8 cellular contexts compared by ENCODE assay signal in genomic region chr5:142981886-142982820, GRCh38.
DNase-seq lines count a peak whose midpoint lies in the region; ATAC-seq, FAIRE-seq and TF ChIP-seq lines count a peak whose summit lies in the region.

No MANE protein-coding gene starts in this region.

- dilution Hi-C loops in mammary epithelial cell (cut with HindIII; ENCODE audit: low sequenced_read_pairs) (no loop called here), keratinocyte (cut with MboI; ENCODE audit: extremely low pct_ligation_motif_present, low sequenced_read_pairs) (no loop called here)

- POLR2A ChIA-PET in CD8-positive, alpha-beta memory T cell (lab: Charles Lee), result interaction anchor here (0.7 to 1.8 kb wide), 3 partner anchors 16 to 21 kb away, joined by 3 to 6 read pairs (median 4); no protein-coding TSS in a partner anchor

- no peaks in the 10 kb centered on the region for H3K27me3 ChIP-seq in CD8-positive, alpha-beta memory T cell (ENCODE audit: insufficient read depth, low read length, poor library complexity, severe bottlenecking)
- H3K27me3 ChIP-seq in mammary epithelial cell (ENCODE audit: insufficient read depth, low read length) (no peaks in the 10 kb centered on the region), keratinocyte (ENCODE audit: control insufficient read depth, extremely low read depth, insufficient read depth, low read length) (no peaks in the 10 kb centered on the region), spleen (replicated peaks in 1 of 7) (no peaks in the 10 kb centered on the region)
- no peaks in the 10 kb centered on the region for H3K27me3 ChIP-seq in effector memory CD4-positive, alpha-beta T cell (replicated peaks; ENCODE audit: control insufficient read depth, insufficient read depth, low read length, poor library complexity, severe bottlenecking)

- H3K4me2 ChIP-seq in mammary epithelial cell (ENCODE audit: insufficient read depth, low read depth, low read length) (peak overlapping the region; percentile 78), keratinocyte (ENCODE audit: control insufficient read depth, extremely low read depth, insufficient read depth, low read depth, low read length) (peak overlapping the region; percentile 64)

- FAIRE-seq in keratinocyte (lab: Jason Lieb, UNC), result peak; percentile 94

- H3K36me3 ChIP-seq in CD8-positive, alpha-beta memory T cell (ENCODE audit: insufficient read depth, low read length), result no peaks in the 10 kb centered on the region
- H3K36me3 ChIP-seq in mammary epithelial cell (ENCODE audit: insufficient read depth, low read length), result no peaks in the 10 kb centered on the region
- no peaks in the 10 kb centered on the region for H3K36me3 ChIP-seq in keratinocyte (ENCODE audit: control insufficient read depth in 2 of 2, extremely low read depth in 1 of 2, insufficient read depth in 2 of 2, low read length in 2 of 2)
- no peaks in the 10 kb centered on the region for H3K36me3 ChIP-seq in spleen
- no peaks in the 10 kb centered on the region for H3K36me3 ChIP-seq in effector memory CD4-positive, alpha-beta T cell (ENCODE audit: control insufficient read depth, insufficient read depth, low read length)

- peaks cover 56% of the 10 kb centered on the region for H3K4me1 ChIP-seq in CD8-positive, alpha-beta memory T cell (ENCODE audit: insufficient read depth, low read length)
- H3K4me1 ChIP-seq in mammary epithelial cell (ENCODE audit: insufficient read depth, low read length) (peaks cover 59% of the 10 kb centered on the region), keratinocyte (ENCODE audit: control insufficient read depth, extremely low read depth, insufficient read depth, low read length) (peaks cover 60% of the 10 kb centered on the region), spleen (peaks cover 21 to 74% (median 54%) of the 10 kb centered on the region in 6 donors)
- H3K4me1 ChIP-seq in effector memory CD4-positive, alpha-beta T cell (ENCODE audit: control insufficient read depth, insufficient read depth, low read length, poor library complexity, severe bottlenecking), result peaks cover 10% of the 10 kb centered on the region

- H3K27ac ChIP-seq in CD8-positive, alpha-beta memory T cell (ENCODE audit: low read depth, low read length), result no peak overlapping the region
- H3K27ac ChIP-seq in mammary epithelial cell (ENCODE audit: insufficient read depth, low read depth, low read length), result peak overlapping the region; percentile 82
- peak overlapping the region; percentile 89 for H3K27ac ChIP-seq in keratinocyte (ENCODE audit: control insufficient read depth, insufficient read depth, low read length)
- peak overlapping the region in 6 of 8 donors; percentile 33 to 69 (median 61) for H3K27ac ChIP-seq in spleen
- H3K27ac ChIP-seq in effector memory CD4-positive, alpha-beta T cell (ENCODE audit: insufficient read depth, low read length, poor library complexity, severe bottlenecking), result no peak overlapping the region

- H3K79me2 ChIP-seq in mammary epithelial cell (ENCODE audit: insufficient read depth, low read length) (no peaks in the 10 kb centered on the region), keratinocyte (ENCODE audit: control insufficient read depth, insufficient read depth, low read length) (no peaks in the 10 kb centered on the region)

- no peak for ATAC-seq in HG03108 (IDR thresholded peaks at IDR 0.05; ENCODE audit: unreplicated experiment)

- in situ Hi-C loops in mammary epithelial cell (cut with MboI; ENCODE audit: low sequenced_read_pairs in 2 of 2), result no loop called here

- H3K36me3 Mint-ChIP-seq in CD8-positive, alpha-beta memory T cell, result peaks cover 2 to 20% (median 5%) of the 10 kb centered on the region in 3 donors

- no peaks in the 10 kb centered on the region for H4K20me1 ChIP-seq in mammary epithelial cell (ENCODE audit: insufficient read depth, low read length)
- no peaks in the 10 kb centered on the region for H4K20me1 ChIP-seq in keratinocyte (ENCODE audit: control insufficient read depth, extremely low read depth, insufficient read depth, low read length)

- peak overlapping the region; percentile 6 to 78 (median 42) for H3K4me3 Mint-ChIP-seq in CD8-positive, alpha-beta memory T cell

- intact Hi-C loops in mammary epithelial cell (cut with micrococcal nuclease), result loop anchor here (2.0 kb wide), 1 partner anchor 21 kb away; no protein-coding TSS in a partner anchor
- intact Hi-C loops in spleen (cut with DNase I; ENCODE audit: low total_unique reads), result no loop called here

- H3K27ac Mint-ChIP-seq in CD8-positive, alpha-beta memory T cell, result peak overlapping the region; percentile 83 to 99 (median 94)

- H3K9ac ChIP-seq in mammary epithelial cell (ENCODE audit: insufficient read depth, low read length) (peak overlapping the region; percentile 51), keratinocyte (ENCODE audit: control insufficient read depth, extremely low read depth, insufficient read depth, low read length) (peak overlapping the region; percentile 63)

- WGBS in mammary epithelial cell (ENCODE audit: low coverage, missing lambda C conversion rate), result 0% methylated on average over 3 of the region's 6 CpGs
- 49 to 64% (median 53%) methylated on average over 6 of the region's 6 CpGs for WGBS in spleen, 5 donors

- H3K4me3 ChIP-seq in CD8-positive, alpha-beta memory T cell (ENCODE audit: low read length), result no peak overlapping the region
- H3K4me3 ChIP-seq in mammary epithelial cell (replicated peaks in 1 of 3; ENCODE audit: insufficient read depth in 1 of 3, low read depth in 2 of 3, low read length in 3 of 3), result peak overlapping the region in 2 of 3 experiments; percentile 1 to 9
- peak overlapping the region in 2 of 3 experiments; percentile 5 to 43 for H3K4me3 ChIP-seq in keratinocyte (ENCODE audit: control insufficient read depth in 2 of 3, extremely low read depth in 1 of 3, insufficient read depth in 2 of 3, low read depth in 1 of 3, low read length in 3 of 3)
- no peak overlapping the region for H3K4me3 ChIP-seq in spleen
- no peak overlapping the region for H3K4me3 ChIP-seq in effector memory CD4-positive, alpha-beta T cell (ENCODE audit: insufficient read depth, low read depth, low read length, poor library complexity, severe bottlenecking)

- H3K9me3 ChIP-seq in CD8-positive, alpha-beta memory T cell (ENCODE audit: low read length), result no peaks in the 10 kb centered on the region
- peaks cover 3% of the 10 kb centered on the region for H3K9me3 ChIP-seq in mammary epithelial cell (replicated peaks; ENCODE audit: insufficient read depth, low read length)
- no peaks in the 10 kb centered on the region for H3K9me3 ChIP-seq in keratinocyte (ENCODE audit: control insufficient read depth, low read depth, low read length)
- no peaks in the 10 kb centered on the region for H3K9me3 ChIP-seq in spleen
- no peaks in the 10 kb centered on the region for H3K9me3 ChIP-seq in effector memory CD4-positive, alpha-beta T cell (ENCODE audit: control insufficient read depth, low read length)

- CTCF ChIA-PET in CD8-positive, alpha-beta memory T cell (lab: Charles Lee), result interaction anchor here (1.8 kb wide), 2 partner anchors 15 to 21 kb away, joined by 5 to 13 read pairs; no protein-coding TSS in a partner anchor
- CTCF ChIA-PET in mammary epithelial cell (lab: Charles Lee; ENCODE audit: low non-redundant PET), result no interaction called here

- TF ChIP-seq CTCF in mammary epithelial cell (conservative IDR thresholded peaks at IDR 0.05 in 1 of 2, IDR thresholded peaks at IDR 0.05 in 1 of 2; ENCODE audit: extremely low read depth in 1 of 2, insufficient read depth in 1 of 2, low read depth in 1 of 2, low read length in 2 of 2) (no peak), keratinocyte (optimal IDR thresholded peaks at IDR 0.05 in 1 of 3, IDR thresholded peaks at IDR 0.05 in 1 of 3, conservative IDR thresholded peaks at IDR 0.05 in 1 of 3; ENCODE audit: extremely low read depth in 1 of 3, insufficient read depth in 2 of 3, low read length in 3 of 3) (no peak), spleen (IDR thresholded peaks at IDR 0.05 in 8 of 11, conservative IDR thresholded peaks at IDR 0.05 in 3 of 11) (no peak)

- no peak for TF ChIP-seq POLR2A in spleen (IDR thresholded peaks at IDR 0.05)

- H3K9me1 ChIP-seq in keratinocyte (ENCODE audit: control insufficient read depth, extremely low read depth, insufficient read depth, low read length), result no peaks in the 10 kb centered on the region

- H3K27me3 Mint-ChIP-seq in CD8-positive, alpha-beta memory T cell, result no peaks in the 10 kb centered on the region

- peak overlapping the region; percentile 80 for H2AFZ ChIP-seq in mammary epithelial cell (ENCODE audit: low read depth, low read length)
- peak overlapping the region; percentile 62 for H2AFZ ChIP-seq in keratinocyte (ENCODE audit: control insufficient read depth, low read length)

- BruUV-seq in mammary epithelial cell (replicated peaks; lab: Mats Ljungman, UMichigan), result TSS peak; percentile 89

- DNase-seq in CD8-positive, alpha-beta memory T cell, result no peak
- DNase-seq in NCI-H2171 (lab: John Stamatoyannopoulos, UW) (peak; percentile 60), mammary epithelial cell (peak; percentile 94), keratinocyte (ENCODE audit: low read depth, low spot score) (peak; percentile 86), spleen (no peak)
- DNase-seq in activated CD4-positive, alpha-beta T cell treated with anti-CD3 and anti-CD28 coated beads for 4 hours, result no peak
- no peak for DNase-seq in effector memory CD4-positive, alpha-beta T cell

- peaks cover 74 to 81% (median 80%) of the 10 kb centered on the region in 3 donors for H3K4me1 Mint-ChIP-seq in CD8-positive, alpha-beta memory T cell

- peaks cover 0 to 8% (median 7%) of the 10 kb centered on the region in 5 donors for H3K9me3 Mint-ChIP-seq in CD8-positive, alpha-beta memory T cell

Comparison
In these comparisons a context has a peak if more than half of its experiments do, and no peak if none do; other contexts are left out.
1. DNase-seq: peak in NCI-H2171 (single experiment), mammary epithelial cell (single experiment) and keratinocyte (single experiment); none in CD8-positive, alpha-beta memory T cell (0 of 5), spleen (single experiment), activated CD4-positive, alpha-beta T cell treated with anti-CD3 and anti-CD28 coated beads for 4 hours (0 of 2) and effector memory CD4-positive, alpha-beta T cell (0 of 3).
2. H3K27ac ChIP-seq: peak in mammary epithelial cell (single experiment), keratinocyte (single experiment) and spleen (6 of 8); none in CD8-positive, alpha-beta memory T cell (single experiment) and effector memory CD4-positive, alpha-beta T cell (single experiment).
3. H3K4me3 ChIP-seq: peak in mammary epithelial cell (2 of 3) and keratinocyte (2 of 3); none in CD8-positive, alpha-beta memory T cell (single experiment), spleen (0 of 8) and effector memory CD4-positive, alpha-beta T cell (single experiment).